ENCODE assay signal across 9 cellular contexts in genomic region chr7:131546583-131547111, GRCh38. TPM values are rescaled to one million over a fixed set of nuclear protein-coding genes. Genes with fewer than 3 reads are reported as not detected.
A peak's percentile ranks its signal among the peaks of the same experiment; 100 is the strongest.
DNase-seq lines count a peak whose midpoint lies in the region; ATAC-seq and TF ChIP-seq lines count a peak whose summit lies in the region.
"Had no signal": no experiment of that assay in that cellular context is flagged by ENCODE, and none has a peak within 500 bp of the region (broad histone marks: within the 10 kb centered on the region; RNA-seq: fewer than 3 reads in every experiment).

No MANE protein-coding gene starts in this region.

- 80 to 94% (median 85%) methylated on average over 12 of the region's 12 CpGs for WGBS in heart left ventricle, 4 donors

- peaks cover 0 to 80% (median 47%) of the 10 kb centered on the region in 12 donors for H3K4me1 ChIP-seq in heart left ventricle

- peak overlapping the region in 1 of 12 donors; percentile 0 for H3K4me3 ChIP-seq in heart left ventricle
- H3K4me3 ChIP-seq: ovary had no signal

- H3K9me3 ChIP-seq in heart left ventricle, result no peaks in the 10 kb centered on the region
- H3K9me3 ChIP-seq: ovary had no signal

- intact Hi-C loops in heart left ventricle (cut with DNase I), result loop anchor here in 6 of 10 donors (2.0 to 5.0 kb wide), 5 partner anchors 34 to 108 kb away; no protein-coding TSS in a partner anchor

- no peaks in the 10 kb centered on the region for H3K27me3 ChIP-seq in heart left ventricle
- H3K27me3 ChIP-seq: ovary had no signal

- peaks cover 0 to 9% (median 0%) of the 10 kb centered on the region in 9 donors for H3K36me3 ChIP-seq in heart left ventricle
- H3K36me3 ChIP-seq: ovary had no signal

- peak; percentile 61 for TF ChIP-seq CTCF in LNCAP (IDR thresholded peaks at IDR 0.05)
- peak; percentile 42 to 71 (median 53) for TF ChIP-seq CTCF in heart left ventricle (IDR thresholded peaks at IDR 0.05)

- H3K27ac ChIP-seq in heart left ventricle, result peak overlapping the region in 6 of 12 donors; percentile 65 to 91 (median 86)
- H3K27ac ChIP-seq: ovary had no signal

- ATAC-seq in heart left ventricle (no peak), GM21717 (IDR thresholded peaks at IDR 0.05; ENCODE audit: unreplicated experiment) (no peak)

- no peak for TF ChIP-seq POLR2A in heart left ventricle (IDR thresholded peaks at IDR 0.05)

- DNase-seq in EH (ENCODE audit: low read depth) (peak; percentile 29), heart left ventricle (no peak), medulla oblongata (ENCODE audit: extremely low spot score) (no peak), SIG-M5 treated with dmso at 0.1 percent for 504 hours (lab: John Stamatoyannopoulos, UW; ENCODE audit: unreplicated experiment) (no peak)
- DNase-seq in activated CD8-positive, alpha-beta memory T cell treated with anti-CD3 and anti-CD28 coated beads for 24 hours, result peak; percentile 69
- peak; percentile 21 to 47 for DNase-seq in stimulated activated CD8-positive, alpha-beta memory T cell treated with anti-CD3 and anti-CD28 coated beads, Interleukin-2, amount 100 ng/mL, for 48 hours (ENCODE audit: low read depth in 2 of 2)

RNA-seq across cellular contexts. Expression of gene PODXL, which starts 9.8 kb away (rescaled TPM):
- total RNA-seq in heart left ventricle, result 100 to 1,000 TPM in 1 of 9 donors, 10 to 100 TPM in 8; 57.7 to 230 (median 75.1) TPM
- polyA plus RNA-seq in heart left ventricle, result 10 to 100 TPM; 30.9 to 64.6 TPM

Comparison
In these comparisons a context has a peak if more than half of its experiments do, and no peak if none do; other contexts are left out.
1. DNase-seq: peak in EH (single experiment), activated CD8-positive, alpha-beta memory T cell treated with anti-CD3 and anti-CD28 coated beads for 24 hours (single experiment) and stimulated activated CD8-positive, alpha-beta memory T cell treated with anti-CD3 and anti-CD28 coated beads, Interleukin-2, amount 100 ng/mL, for 48 hours (2 of 2); none in heart left ventricle (0 of 5), medulla oblongata (single experiment) and SIG-M5 treated with dmso at 0.1 percent for 504 hours (single experiment).